8 cellular contexts compared by ENCODE assay signal in genomic region chr16:70432800-70433455, GRCh38. TPM values are rescaled to one million over a fixed set of nuclear protein-coding genes. Genes with fewer than 3 reads are reported as not detected.
DNase-seq lines count a peak whose midpoint lies in the region; ATAC-seq and TF ChIP-seq lines count a peak whose summit lies in the region.

No MANE protein-coding gene starts in this region.

- H3K27me3 Mint-ChIP-seq in brain (peaks cover 2% of the 10 kb centered on the region), neural crest cell (ENCODE audit: low read depth) (no peaks in the 10 kb centered on the region)

- peaks cover 11% of the 10 kb centered on the region for H3K36me3 Mint-ChIP-seq in brain
- peaks cover 3% of the 10 kb centered on the region for H3K36me3 Mint-ChIP-seq in neural crest cell (ENCODE audit: low read depth)

- DNase-seq in EL (peak; percentile 73), HT-29 (ENCODE audit: low spot score) (peak; percentile 30), neural crest cell (ENCODE audit: low read depth, low spot score) (no peak), mucosa of gallbladder (ENCODE audit: low spot score) (no peak), globus pallidus (ENCODE audit: low spot score) (no peak), NCI-H2081 treated with DMSO at 0.1 percent for 48 hours (lab: John Stamatoyannopoulos, UW) (no peak)

- TF ChIP-seq CTCF in brain (conservative IDR thresholded peaks at IDR 0.05) (no peak), neural crest cell (conservative IDR thresholded peaks at IDR 0.05) (no peak)

- no peak for ATAC-seq in GM21360 (IDR thresholded peaks at IDR 0.05; ENCODE audit: unreplicated experiment)

- H3K4me1 Mint-ChIP-seq in brain (peaks cover 87% of the 10 kb centered on the region), neural crest cell (peaks cover 63% of the 10 kb centered on the region)

- H3K27ac Mint-ChIP-seq in brain, result peak overlapping the region; percentile 64 to 92 (median 75)
- no peak overlapping the region for H3K27ac Mint-ChIP-seq in neural crest cell (ENCODE audit: unreplicated experiment)

- no peaks in the 10 kb centered on the region for H3K9me3 Mint-ChIP-seq in brain
- H3K9me3 Mint-ChIP-seq in neural crest cell, result no peaks in the 10 kb centered on the region

- H3K4me3 Mint-ChIP-seq in brain, result peak overlapping the region; percentile 27 to 63 (median 34)
- H3K4me3 Mint-ChIP-seq in neural crest cell, result peak overlapping the region; percentile 38

RNA-seq across cellular contexts. Expression of gene ST3GAL2, which starts 6.0 kb away (rescaled TPM):
- 54.7 and 84.7 TPM in 2 replicates for total RNA-seq in HT-29 (2014; rRNA removed; shearing (Covaris generic))
- polyA plus RNA-seq in brain (ENCODE audit: insufficient read depth, low read depth, low replicate concordance), result 17.3 TPM
- total RNA-seq in neural crest cell (37.5 and 41.8 TPM in 2 replicates), mucosa of gallbladder (22.9 TPM)

RNA-seq across cellular contexts. Expression of gene FCSK, which starts 21.5 kb away (rescaled TPM):
- total RNA-seq in HT-29 (2014; rRNA removed; shearing (Covaris generic)), result 21.4 and 25.6 TPM in 2 replicates
- polyA plus RNA-seq in brain (ENCODE audit: insufficient read depth, low read depth, low replicate concordance), result 9.1 TPM
- total RNA-seq in neural crest cell, result 14.8 and 15.2 TPM in 2 replicates
- total RNA-seq in mucosa of gallbladder, result 38.0 TPM

Comparison
In these comparisons a context has a peak if more than half of its experiments do, and no peak if none do; other contexts are left out.
1. DNase-seq: peak in EL (single experiment) and HT-29 (single experiment); none in neural crest cell (single experiment), mucosa of gallbladder (single experiment), globus pallidus (single experiment) and NCI-H2081 treated with DMSO at 0.1 percent for 48 hours (single experiment).